Comparison of ENCODE assay signal across 16 cellular contexts in the genomic region with DNA sequence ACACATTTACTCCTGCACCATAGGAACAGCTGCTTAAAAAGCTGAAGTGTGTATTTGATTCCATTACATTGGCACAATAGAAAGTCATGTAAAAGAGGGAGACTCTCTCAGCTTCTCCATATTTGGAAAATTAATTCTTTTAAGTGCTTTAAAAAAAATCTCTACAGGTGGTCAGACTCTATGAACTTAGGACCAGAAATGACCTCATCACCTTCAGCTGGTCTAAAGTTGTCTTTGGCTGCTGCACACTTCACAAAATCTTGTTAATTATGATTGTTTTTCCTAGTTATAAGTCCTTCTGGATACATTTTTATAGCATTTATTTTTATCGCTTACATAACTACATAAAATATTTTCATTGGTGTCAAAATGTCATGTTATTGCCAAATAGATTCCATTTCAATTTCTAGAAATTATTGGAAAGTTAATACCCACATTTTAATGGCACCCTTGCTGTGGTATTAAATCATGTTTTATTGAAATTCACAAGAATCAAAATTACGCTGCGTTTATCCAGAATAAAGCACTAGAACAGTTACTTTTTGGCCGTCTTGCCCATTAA.
DNase-seq lines count a peak whose midpoint lies in the region; ATAC-seq and TF ChIP-seq lines count a peak whose summit lies in the region.
"Had no signal": no experiment of that assay in that cellular context is flagged by ENCODE, and none has a peak within 500 bp of the region (broad histone marks: within the 10 kb centered on the region; RNA-seq: fewer than 3 reads in every experiment).

No MANE protein-coding gene starts in this region.

- no peaks in the 10 kb centered on the region for H3K9me3 Mint-ChIP-seq in neural progenitor cell

- H4K20me1 ChIP-seq in neural progenitor cell (ENCODE audit: low read depth), result no peaks in the 10 kb centered on the region

- no peaks in the 10 kb centered on the region for H3K27me3 Mint-ChIP-seq in neural progenitor cell (ENCODE audit: insufficient read depth, low read depth)

- no peak for ATAC-seq in thoracic aorta (ENCODE audit: insufficient number of reproducible peaks, low FRiP score, low read depth)
- no peak for ATAC-seq in GM19328 (IDR thresholded peaks at IDR 0.05; ENCODE audit: unreplicated experiment)

- no peak for TF ChIP-seq CTCF in ascending aorta (IDR thresholded peaks at IDR 0.05)
- TF ChIP-seq CTCF in thoracic aorta (IDR thresholded peaks at IDR 0.05), result no peak
- TF ChIP-seq CTCF in neural progenitor cell (IDR thresholded peaks at IDR 0.05), result no peak

- H2AFZ ChIP-seq in neural progenitor cell (replicated peaks), result no peak overlapping the region
- H2AFZ ChIP-seq: GM23248 had no signal

- H3K4me1 Mint-ChIP-seq in neural progenitor cell, result no peaks in the 10 kb centered on the region
- H3K4me1 Mint-ChIP-seq: CD4-positive, alpha-beta memory T cell had no signal

- intact Hi-C loops in ascending aorta (cut with DNase I), result no loop called here

- no peaks in the 10 kb centered on the region for H3F3A ChIP-seq in neural progenitor cell (ENCODE audit: low read depth)

- H3K27ac Mint-ChIP-seq in neural progenitor cell, result no peak overlapping the region
- H3K27ac Mint-ChIP-seq: CD4-positive, alpha-beta memory T cell had no signal

- H3K36me3 ChIP-seq in ascending aorta (no peaks in the 10 kb centered on the region), thoracic aorta (no peaks in the 10 kb centered on the region), neural progenitor cell (no peaks in the 10 kb centered on the region)

- no peak overlapping the region for H3K4me2 ChIP-seq in neural progenitor cell

- H3K79me2 ChIP-seq in neural progenitor cell (ENCODE audit: low read depth), result no peaks in the 10 kb centered on the region

- H3K4me3 Mint-ChIP-seq in neural progenitor cell, result no peak overlapping the region
- H3K4me3 Mint-ChIP-seq: CD4-positive, alpha-beta memory T cell had no signal

- DNase-seq in NCI-H774 (lab: John Stamatoyannopoulos, UW), result peak; percentile 64
- no peak for DNase-seq in ascending aorta (ENCODE audit: low spot score in 2 of 2)
- no peak for DNase-seq in thoracic aorta (ENCODE audit: low spot score)
- no peak for DNase-seq in NCI-H82 (lab: John Stamatoyannopoulos, UW)
- no peak for DNase-seq in activated CD8-positive, alpha-beta memory T cell treated with anti-CD3 and anti-CD28 coated beads, Interleukin-2, amount 50 U/mL, for 4 hours
- DNase-seq in neural progenitor cell (ENCODE audit: low spot score), result no peak
- DNase-seq: C1 segment of cervical spinal cord; Calu3; CD4-positive, alpha-beta memory T cell; COR-L47; DMS53; DMS79 treated with DMSO at 0.1 percent for 48 hours; H7; HCEC 1CT had no signal

- H3K27me3 ChIP-seq in ascending aorta, result no peaks in the 10 kb centered on the region
- no peaks in the 10 kb centered on the region for H3K27me3 ChIP-seq in thoracic aorta (replicated peaks; ENCODE audit: insufficient read depth)
- H3K27me3 ChIP-seq in neural progenitor cell, result no peaks in the 10 kb centered on the region

- H3K4me1 ChIP-seq in ascending aorta (peaks cover 0 to 18% of the 10 kb centered on the region in 2 donors), thoracic aorta (ENCODE audit: control insufficient read depth in 1 of 2, low read depth in 2 of 2) (peaks cover 5 to 24% of the 10 kb centered on the region in 2 donors), neural progenitor cell (no peaks in the 10 kb centered on the region)

- no peaks in the 10 kb centered on the region for H3K36me3 Mint-ChIP-seq in neural progenitor cell

- H3K9me3 ChIP-seq in ascending aorta (no peaks in the 10 kb centered on the region), thoracic aorta (no peaks in the 10 kb centered on the region), neural progenitor cell (ENCODE audit: low read depth) (no peaks in the 10 kb centered on the region)

- peak overlapping the region; percentile 56 to 74 for H3K27ac ChIP-seq in ascending aorta
- peak overlapping the region; percentile 40 to 60 for H3K27ac ChIP-seq in thoracic aorta
- no peak overlapping the region for H3K27ac ChIP-seq in neural progenitor cell
- H3K27ac ChIP-seq: GM23248 had no signal

- H3K4me3 ChIP-seq in ascending aorta (no peak overlapping the region), thoracic aorta (no peak overlapping the region), neural progenitor cell (no peak overlapping the region)
- H3K4me3 ChIP-seq: GM23248 had no signal

- H3K9ac ChIP-seq in neural progenitor cell, result no peak overlapping the region
- H3K9ac ChIP-seq: GM23248 had no signal
